In the genomic region with DNA sequence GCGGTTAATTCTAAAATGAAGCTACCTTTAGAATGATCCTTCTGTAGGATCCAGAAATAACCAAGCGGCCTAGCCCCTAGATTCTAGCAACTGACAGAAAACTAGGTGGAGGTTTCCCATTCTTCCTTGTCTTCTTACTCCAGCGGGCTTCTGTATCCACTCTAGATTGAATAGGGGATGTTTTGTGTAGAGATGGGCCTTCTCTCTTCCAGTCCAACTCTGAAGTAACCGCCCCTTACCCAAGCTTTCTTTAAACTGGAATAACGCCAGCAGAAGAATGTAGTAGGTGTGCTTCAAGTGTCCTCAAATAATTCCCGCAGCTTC, we compare ENCODE assay signal across 8 cellular contexts. TPM values are rescaled to one million over a fixed set of nuclear protein-coding genes. Genes with fewer than 3 reads are reported as not detected.
DNase-seq lines count a peak whose midpoint lies in the region; ATAC-seq and TF ChIP-seq lines count a peak whose summit lies in the region.

No MANE protein-coding gene starts in this region.

- no peak for DNase-seq in BJ (ENCODE audit: low read depth)
- DNase-seq in Karpas-422, result no peak
- DNase-seq in endodermal cell, result no peak
- DNase-seq in HK-2 (ENCODE audit: unreplicated experiment), result no peak
- DNase-seq in NCI-H510A (lab: John Stamatoyannopoulos, UW), result no peak
- no peak for DNase-seq in SIG-M5 (lab: John Stamatoyannopoulos, UW)

- H3K27ac Mint-ChIP-seq in endodermal cell, result peak overlapping the region; percentile 97

- H3K9ac ChIP-seq in Karpas-422 (ENCODE audit: low read length) (peak overlapping the region; percentile 83), endodermal cell (ENCODE audit: extremely low read depth, low read length, poor library complexity, severe bottlenecking) (no peak overlapping the region), parathyroid adenoma (no peak overlapping the region)

- CTCF ChIA-PET in BJ (lab: Yijun Ruan, JAX), result interaction anchor here (1.4 to 3.5 kb wide), 3 partner anchors 11 to 250 kb away, joined by 4 to 15 read pairs (median 11); no protein-coding TSS in a partner anchor

- H3K27me3 Mint-ChIP-seq in endodermal cell (ENCODE audit: insufficient read depth), result no peaks in the 10 kb centered on the region

- H3K79me2 ChIP-seq in Karpas-422 (ENCODE audit: low read length) (peaks cover 45% of the 10 kb centered on the region), parathyroid adenoma (peaks cover 14% of the 10 kb centered on the region)

- peaks cover 5% of the 10 kb centered on the region; the same call in 1 of the 2 replicates for H4K20me1 ChIP-seq in Karpas-422 (ENCODE audit: insufficient read depth, low read depth, low read length)

- peak overlapping the region; percentile 96 for H3K4me3 Mint-ChIP-seq in endodermal cell

- H3K36me3 Mint-ChIP-seq in endodermal cell (ENCODE audit: low read depth), result peaks cover 11% of the 10 kb centered on the region

- peak overlapping the region; percentile 10; the same call in 1 of the 2 replicates for H2AFZ ChIP-seq in Karpas-422 (ENCODE audit: low read length)
- H2AFZ ChIP-seq in parathyroid adenoma, result peak overlapping the region; percentile 78

- H3K4me2 ChIP-seq in Karpas-422 (ENCODE audit: low read depth, low read length, poor library complexity, severe bottlenecking), result peak overlapping the region; percentile 97
- peak overlapping the region; percentile 75 for H3K4me2 ChIP-seq in parathyroid adenoma (ENCODE audit: low read length)

- no peaks in the 10 kb centered on the region for H3K9me3 Mint-ChIP-seq in endodermal cell

- POLR2A ChIA-PET in BJ (lab: Charles Lee), result no interaction called here

- no peaks in the 10 kb centered on the region for H3K36me3 ChIP-seq in BJ (ENCODE audit: control insufficient read depth, insufficient read depth, low read length)
- H3K36me3 ChIP-seq in Karpas-422 (ENCODE audit: insufficient read depth, low read length), result peaks cover 13% of the 10 kb centered on the region; the same call in 1 of the 2 replicates
- H3K36me3 ChIP-seq in endodermal cell (ENCODE audit: control insufficient read depth, insufficient read depth, low read length), result peaks cover 10% of the 10 kb centered on the region
- H3K36me3 ChIP-seq in parathyroid adenoma (ENCODE audit: control insufficient read depth, insufficient read depth, low read length), result no peaks in the 10 kb centered on the region

- WGBS in endodermal cell (ENCODE audit: insufficient coverage in 1 of 2, insufficient read length in 1 of 2), 2 experiments, result 0 to 33% methylated on average over 1 to 6 of the region's 6 CpGs

- TF ChIP-seq CTCF in BJ (IDR thresholded peaks at IDR 0.05; ENCODE audit: insufficient read depth, low read depth, low read length) (no peak), endodermal cell (conservative IDR thresholded peaks at IDR 0.05) (no peak), parathyroid adenoma (IDR thresholded peaks at IDR 0.05) (no peak)

- H3K27ac ChIP-seq in Karpas-422 (ENCODE audit: low read length) (no peak overlapping the region), endodermal cell (ENCODE audit: low read depth, low read length) (no peak overlapping the region), parathyroid adenoma (peak overlapping the region; percentile 96)

- peaks cover 18% of the 10 kb centered on the region for H3K4me1 Mint-ChIP-seq in endodermal cell

- peaks cover 36% of the 10 kb centered on the region for H3K4me1 ChIP-seq in Karpas-422 (ENCODE audit: low read length)
- H3K4me1 ChIP-seq in endodermal cell (ENCODE audit: control insufficient read depth, insufficient read depth, low read length), result no peaks in the 10 kb centered on the region
- no peaks in the 10 kb centered on the region for H3K4me1 ChIP-seq in parathyroid adenoma

- H3K9me3 ChIP-seq in Karpas-422 (ENCODE audit: low read length) (no peaks in the 10 kb centered on the region), endodermal cell (ENCODE audit: control insufficient read depth, low read length) (no peaks in the 10 kb centered on the region), parathyroid adenoma (ENCODE audit: control insufficient read depth, low read length) (no peaks in the 10 kb centered on the region)

- H3K27me3 ChIP-seq in BJ (ENCODE audit: control insufficient read depth, insufficient read depth, low read length) (no peaks in the 10 kb centered on the region), Karpas-422 (ENCODE audit: low read length) (no peaks in the 10 kb centered on the region), endodermal cell (ENCODE audit: control insufficient read depth, insufficient read depth, low read length, poor library complexity, severe bottlenecking) (no peaks in the 10 kb centered on the region), parathyroid adenoma (ENCODE audit: control insufficient read depth, insufficient read depth, low read length) (no peaks in the 10 kb centered on the region)

- H3K9me2 ChIP-seq in Karpas-422 (replicated peaks; ENCODE audit: insufficient read depth, low read length), result no peaks in the 10 kb centered on the region

- ATAC-seq in GM21515 (IDR thresholded peaks at IDR 0.05; ENCODE audit: unreplicated experiment), result peak; percentile 8

- H3K4me3 ChIP-seq in BJ (ENCODE audit: low read depth, low read length), result peak overlapping the region; percentile 81
- peak overlapping the region; percentile 92 for H3K4me3 ChIP-seq in Karpas-422 (ENCODE audit: low read length)
- H3K4me3 ChIP-seq in endodermal cell (ENCODE audit: low read length), result peak overlapping the region; percentile 100
- H3K4me3 ChIP-seq in parathyroid adenoma (ENCODE audit: low read depth, low read length), result peak overlapping the region; percentile 97

RNA-seq across cellular contexts. Expression of a gene that starts 0.4 kb away (rescaled TPM):
- polyA plus RNA-seq in BJ (2011; rRNA removed), result 27.1 and 35.1 TPM in 2 replicates
- polyA minus RNA-seq in BJ (2011; rRNA and poly(A)+ RNA removed), result 23.3 and 25.6 TPM in 2 replicates
- 34.1 and 47.0 TPM in 2 replicates for total RNA-seq in Karpas-422 (2014; rRNA removed; shearing (Covaris generic); ENCODE audit: low replicate concordance)
- 10 to 100 TPM; 30.3 to 35.7 TPM for total RNA-seq in endodermal cell
- polyA plus RNA-seq in endodermal cell (2013, experiment 1 of 2), result 26.1 TPM
- 22.6 TPM for polyA plus RNA-seq in endodermal cell (2013, experiment 2 of 2)
